In genomic region chr4:152220201-152220666, GRCh38 we compare ENCODE assay signal across 10 cellular contexts.
DNase-seq lines count a peak whose midpoint lies in the region; ATAC-seq and TF ChIP-seq lines count a peak whose summit lies in the region.
"Had no signal": no experiment of that assay in that cellular context is flagged by ENCODE, and none has a peak within 500 bp of the region (broad histone marks: within the 10 kb centered on the region; RNA-seq: fewer than 3 reads in every experiment).

No MANE protein-coding gene starts in this region.

- H3K36me3 ChIP-seq in WERI-Rb-1, result no peaks in the 10 kb centered on the region

- H3K27me3 ChIP-seq in WERI-Rb-1 (ENCODE audit: insufficient read depth, low read depth, severe bottlenecking), result peaks cover 35% of the 10 kb centered on the region

- H3K9me3 ChIP-seq in WERI-Rb-1 (ENCODE audit: severe bottlenecking), result no peaks in the 10 kb centered on the region

- DNase-seq in GM04503 (ENCODE audit: low read depth) (peak; percentile 55), fibroblast of peridontal ligament (ENCODE audit: extremely low read depth) (peak; percentile 77), NCI-H1417 (lab: John Stamatoyannopoulos, UW) (no peak), WERI-Rb-1 (no peak), NCI-H2081 treated with DMSO at 0.1 percent for 48 hours (lab: John Stamatoyannopoulos, UW) (no peak), glomerular visceral epithelial cell (ENCODE audit: extremely low spot score) (no peak)
- DNase-seq: effector memory CD4-positive, alpha-beta T cell; SHP77 treated with DMSO at 0.1 percent for 48 hours had no signal

- H3K27ac ChIP-seq in WERI-Rb-1, result no peak overlapping the region

- no peak overlapping the region for H3K4me3 ChIP-seq in WERI-Rb-1 (ENCODE audit: low read depth, low read length)

- no peak for TF ChIP-seq CTCF in WERI-Rb-1 (IDR thresholded peaks at IDR 0.05; ENCODE audit: low read depth, low read length)

- ATAC-seq in GM19467 (IDR thresholded peaks at IDR 0.05; ENCODE audit: unreplicated experiment), result peak; percentile 62
- peak; percentile 75 for ATAC-seq in HG03442 (IDR thresholded peaks at IDR 0.05; ENCODE audit: unreplicated experiment)

Comparison
In these comparisons a context has a peak if more than half of its experiments do, and no peak if none do; other contexts are left out.
1. DNase-seq: peak in GM04503 (single experiment) and fibroblast of peridontal ligament (single experiment); none in NCI-H1417 (0 of 3), WERI-Rb-1 (single experiment), NCI-H2081 treated with DMSO at 0.1 percent for 48 hours (single experiment) and glomerular visceral epithelial cell (single experiment).